ENCODE assay signal across 8 cellular contexts in the genomic region with DNA sequence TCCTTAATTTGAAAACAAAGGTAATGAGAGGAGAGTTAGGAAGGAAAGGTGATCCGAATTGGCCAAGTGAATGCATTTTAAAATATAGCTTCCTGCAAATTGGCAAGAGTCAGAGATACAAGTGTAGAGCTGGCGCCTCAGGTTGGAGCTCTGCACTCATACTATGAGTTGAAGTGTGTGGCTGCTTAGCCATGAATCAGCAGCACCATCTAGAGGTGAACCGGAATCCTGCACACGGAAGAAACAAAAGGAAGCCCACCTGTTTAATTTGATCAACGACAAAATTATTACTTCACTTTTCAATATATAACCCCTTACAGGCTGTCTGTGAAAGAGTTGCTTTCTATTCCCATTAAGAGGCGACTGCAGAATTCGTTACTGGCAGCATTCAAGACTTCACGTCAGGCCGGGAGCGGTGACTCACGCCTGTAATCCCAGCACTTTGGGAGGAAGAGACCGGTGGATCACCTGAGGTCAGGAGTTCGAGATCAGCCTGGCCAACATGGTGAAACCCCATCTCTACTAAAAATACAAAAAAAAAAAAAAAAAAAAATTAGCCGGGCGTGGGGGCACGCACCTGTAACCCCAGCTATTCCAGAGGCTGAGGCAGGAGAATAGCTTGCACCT.
DNase-seq lines count a peak whose midpoint lies in the region; ATAC-seq and TF ChIP-seq lines count a peak whose summit lies in the region.

No MANE protein-coding gene starts in this region.

- H3F3A ChIP-seq in smooth muscle cell (ENCODE audit: low read depth), result no peaks in the 10 kb centered on the region

- H3K36me3 ChIP-seq in right atrium auricular region (no peaks in the 10 kb centered on the region), smooth muscle cell (ENCODE audit: low read depth) (no peaks in the 10 kb centered on the region)

- CTCF ChIA-PET in activated CD4-positive, alpha-beta T cell treated with anti-CD3 and anti-CD28 coated beads for 36 hours (lab: Charles Lee), result no interaction called here

- H3K4me3 ChIP-seq in NB4 (ENCODE audit: low read depth, low read length) (no peak overlapping the region), right atrium auricular region (no peak overlapping the region), smooth muscle cell (no peak overlapping the region)

- H4K20me1 ChIP-seq in smooth muscle cell (ENCODE audit: low read depth), result no peaks in the 10 kb centered on the region

- H3K36me3 Mint-ChIP-seq in activated CD4-positive, alpha-beta T cell treated with anti-CD3 and anti-CD28 coated beads for 36 hours (ENCODE audit: low read depth), result no peaks in the 10 kb centered on the region

- TF ChIP-seq CTCF in NB4 (IDR thresholded peaks at IDR 0.05; ENCODE audit: low read depth, low read length) (peak; percentile 93), right atrium auricular region (IDR thresholded peaks at IDR 0.05) (peak; percentile 42 to 87), smooth muscle cell (IDR thresholded peaks at IDR 0.05; ENCODE audit: borderline replicate concordance, insufficient read depth, poor library complexity, severe bottlenecking) (peak; percentile 89)

- no peaks in the 10 kb centered on the region for H3K27me3 Mint-ChIP-seq in activated CD4-positive, alpha-beta T cell treated with anti-CD3 and anti-CD28 coated beads for 36 hours

- H3K4me2 ChIP-seq in smooth muscle cell, result no peak overlapping the region

- ATAC-seq in activated CD4-positive, alpha-beta T cell treated with anti-CD3 and anti-CD28 coated beads for 36 hours, result no peak
- ATAC-seq in HG03457 (IDR thresholded peaks at IDR 0.05; ENCODE audit: unreplicated experiment), result no peak
- ATAC-seq in HG02571 (IDR thresholded peaks at IDR 0.05; ENCODE audit: unreplicated experiment), result no peak

- H3K27me3 ChIP-seq in right atrium auricular region (no peaks in the 10 kb centered on the region), smooth muscle cell (ENCODE audit: low read depth) (no peaks in the 10 kb centered on the region)

- intact Hi-C loops in activated CD4-positive, alpha-beta T cell treated with anti-CD3 and anti-CD28 coated beads for 36 hours (cut with DNase I, micrococcal nuclease), result no loop called here

- H3K27ac Mint-ChIP-seq in activated CD4-positive, alpha-beta T cell treated with anti-CD3 and anti-CD28 coated beads for 36 hours, result no peak overlapping the region

- peak; percentile 34 for DNase-seq in activated CD4-positive, alpha-beta T cell treated with anti-CD3 and anti-CD28 coated beads for 36 hours
- DNase-seq in activated CD4-positive, alpha-beta T cell treated with anti-CD3 and anti-CD28 coated beads for 4 hours, result no peak
- DNase-seq in NB4 (ENCODE audit: low read depth) (peak; percentile 65), SKM-1 treated with dmso at 0.1 percent for 144 hours (lab: John Stamatoyannopoulos, UW; ENCODE audit: unreplicated experiment) (peak; percentile 28), right atrium auricular region (ENCODE audit: low spot score) (no peak), smooth muscle cell (lab: John Stamatoyannopoulos, UW; ENCODE audit: unreplicated experiment) (no peak)

- no peaks in the 10 kb centered on the region for H3K79me2 ChIP-seq in smooth muscle cell (ENCODE audit: low read depth)

- H3K27ac ChIP-seq in right atrium auricular region (no peak overlapping the region), smooth muscle cell (ENCODE audit: low read depth) (no peak overlapping the region)

- no peak overlapping the region for H2AFZ ChIP-seq in smooth muscle cell (ENCODE audit: low read depth)

- TF ChIP-seq POLR2A in NB4 (IDR thresholded peaks at IDR 0.05; ENCODE audit: extremely low read depth, insufficient read length), result no peak

- WGBS in smooth muscle cell (ENCODE audit: low lambda C conversion rate), result 45% methylated on average over 16 of the region's 16 CpGs

- H3K9me3 ChIP-seq in right atrium auricular region (no peaks in the 10 kb centered on the region), smooth muscle cell (replicated peaks; ENCODE audit: low read depth) (no peaks in the 10 kb centered on the region)

- POLR2A ChIA-PET in activated CD4-positive, alpha-beta T cell treated with anti-CD3 and anti-CD28 coated beads for 36 hours (lab: Charles Lee), result no interaction called here

- H3K4me1 Mint-ChIP-seq in activated CD4-positive, alpha-beta T cell treated with anti-CD3 and anti-CD28 coated beads for 36 hours, result no peaks in the 10 kb centered on the region

- no peak overlapping the region for H3K4me3 Mint-ChIP-seq in activated CD4-positive, alpha-beta T cell treated with anti-CD3 and anti-CD28 coated beads for 36 hours

- peaks cover 9% of the 10 kb centered on the region for H3K9me3 Mint-ChIP-seq in activated CD4-positive, alpha-beta T cell treated with anti-CD3 and anti-CD28 coated beads for 36 hours (ENCODE audit: low read depth)

- H3K9ac ChIP-seq in smooth muscle cell (ENCODE audit: low read depth), result no peak overlapping the region

- no peaks in the 10 kb centered on the region for H3K4me1 ChIP-seq in right atrium auricular region
- no peaks in the 10 kb centered on the region for H3K4me1 ChIP-seq in smooth muscle cell (ENCODE audit: low read depth)

Comparison
In these comparisons a context has a peak if more than half of its experiments do, and no peak if none do; other contexts are left out.
1. DNase-seq: peak in activated CD4-positive, alpha-beta T cell treated with anti-CD3 and anti-CD28 coated beads for 36 hours (single experiment), NB4 (single experiment) and SKM-1 treated with dmso at 0.1 percent for 144 hours (single experiment); none in activated CD4-positive, alpha-beta T cell treated with anti-CD3 and anti-CD28 coated beads for 4 hours (0 of 2), right atrium auricular region (single experiment) and smooth muscle cell (single experiment).
2. Peak in every context shown above with its lines, with median percentiles within 50 percentile points of each other: CTCF ChIP-seq.